20 cellular contexts compared by ENCODE assay signal in the genomic region with DNA sequence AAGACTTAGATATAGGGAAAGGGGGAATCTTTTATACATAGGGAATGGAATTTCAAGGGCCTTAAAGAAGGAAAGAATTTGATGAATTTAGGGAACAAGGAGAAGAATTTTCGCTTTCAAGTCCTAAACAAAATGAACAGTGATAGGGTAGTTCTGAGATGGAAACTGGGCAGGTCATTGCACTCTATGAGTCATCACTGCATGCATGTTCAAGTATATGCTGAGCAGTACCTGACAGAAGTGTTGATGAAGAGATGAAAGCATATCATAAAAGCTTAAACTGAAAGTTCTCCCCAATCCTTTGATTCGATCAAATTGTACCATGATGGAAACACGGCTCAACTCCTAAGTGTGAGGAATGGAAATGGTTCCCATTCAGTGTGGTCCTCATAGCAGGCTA.
DNase-seq lines count a peak whose midpoint lies in the region; ATAC-seq, FAIRE-seq and TF ChIP-seq lines count a peak whose summit lies in the region.
"Had no signal": no experiment of that assay in that cellular context is flagged by ENCODE, and none has a peak within 500 bp of the region (broad histone marks: within the 10 kb centered on the region; RNA-seq: fewer than 3 reads in every experiment).

No MANE protein-coding gene starts in this region.

- H3K27me3 ChIP-seq in RWPE2 (ENCODE audit: insufficient read depth, poor library complexity, severe bottlenecking) (peaks cover 3% of the 10 kb centered on the region), bronchial epithelial cell (ENCODE audit: control insufficient read depth, insufficient read depth, low read length) (no peaks in the 10 kb centered on the region), prostate gland (replicated peaks; ENCODE audit: insufficient read depth) (no peaks in the 10 kb centered on the region)
- H3K27me3 ChIP-seq: BLaER1 had no signal

- no peak overlapping the region for H3K4me3 ChIP-seq in RWPE2 (ENCODE audit: severe bottlenecking)
- H3K4me3 ChIP-seq in bronchial epithelial cell (ENCODE audit: low read depth, low read length) = no peak overlapping the region
- H3K4me3 ChIP-seq in prostate gland = no peak overlapping the region
- H3K4me3 ChIP-seq: BLaER1, GM23338 had no signal

- peak; percentile 39; the same call in 1 of the 3 replicates for ATAC-seq in RWPE2 (ENCODE audit: low read depth)
- ATAC-seq in GM18511 (IDR thresholded peaks at IDR 0.05; ENCODE audit: unreplicated experiment) = no peak
- ATAC-seq: GM23338 had no signal

- 94% methylated on average over 3 of the region's 3 CpGs for WGBS in prostate gland

- H3K36me3 ChIP-seq in RWPE2 (ENCODE audit: low read depth) (no peaks in the 10 kb centered on the region), bronchial epithelial cell (ENCODE audit: control insufficient read depth, insufficient read depth, low read length) (no peaks in the 10 kb centered on the region), prostate gland (no peaks in the 10 kb centered on the region)
- H3K36me3 ChIP-seq: BLaER1 had no signal

- TF ChIP-seq POLR2A in prostate gland (IDR thresholded peaks at IDR 0.05) = no peak

- no peak for FAIRE-seq in bronchial epithelial cell (lab: Jason Lieb, UNC)
- peak; percentile 83 for FAIRE-seq in urothelium cell line (lab: Jason Lieb, UNC)
- FAIRE-seq: A204.1, GM12892, GM18507, H54 had no signal

- DNase-seq in M059J (ENCODE audit: low read depth) (peak; percentile 40), RWPE2 (ENCODE audit: low spot score) (no peak), bronchial epithelial cell (ENCODE audit: low read depth) (peak; percentile 19), urothelium cell line (ENCODE audit: low spot score) (no peak), prostate gland (ENCODE audit: low spot score) (no peak), HT-29 (ENCODE audit: low spot score) (no peak)
- DNase-seq: AML-193; CD4-positive, alpha-beta memory T cell; DMS153; DMS79; GDM1; HCEC 1CT had no signal

- intact Hi-C loops in prostate gland (cut with DNase I) = no loop called here

- H3K9me3 ChIP-seq in RWPE2 (ENCODE audit: severe bottlenecking) (no peaks in the 10 kb centered on the region), prostate gland (no peaks in the 10 kb centered on the region)
- H3K9me3 ChIP-seq: BLaER1 had no signal

- TF ChIP-seq CTCF in RWPE2 (IDR thresholded peaks at IDR 0.05; ENCODE audit: poor library complexity, severe bottlenecking) = no peak
- TF ChIP-seq CTCF in bronchial epithelial cell (IDR thresholded peaks at IDR 0.05; ENCODE audit: insufficient read depth, low read length, severe bottlenecking) = no peak
- no peak for TF ChIP-seq CTCF in prostate gland (IDR thresholded peaks at IDR 0.05)

- H3K27ac ChIP-seq in RWPE2 (ENCODE audit: poor library complexity, severe bottlenecking) (no peak overlapping the region), prostate gland (no peak overlapping the region)
- H3K27ac ChIP-seq: BLaER1, HL-60 had no signal

- H3K4me1 ChIP-seq in RWPE2 (ENCODE audit: insufficient read depth, poor library complexity, severe bottlenecking) (no peaks in the 10 kb centered on the region), prostate gland (replicated peaks) (no peaks in the 10 kb centered on the region)
- H3K4me1 ChIP-seq: BLaER1 had no signal

Comparison
In these comparisons a context has a peak if more than half of its experiments do, and no peak if none do; other contexts are left out.
1. DNase-seq: peak in M059J (single experiment) and bronchial epithelial cell (single experiment); none in RWPE2 (single experiment), urothelium cell line (single experiment), prostate gland (single experiment) and HT-29 (single experiment).